7 cellular contexts compared by ENCODE assay signal in genomic region chr1:25998075-25998761, GRCh38.
DNase-seq lines count a peak whose midpoint lies in the region; ATAC-seq and TF ChIP-seq lines count a peak whose summit lies in the region.

No MANE protein-coding gene starts in this region.

- DNase-seq in NCI-H1930 (lab: John Stamatoyannopoulos, UW) (peak; percentile 97 to 99), T-helper 9 cell (peak; percentile 92), astrocyte of the spinal cord (ENCODE audit: low read depth, low spot score) (peak; percentile 100), hypothalamus (lab: John Stamatoyannopoulos, UW) (peak; percentile 58 to 99 (median 94)), retinal pigment epithelial cell (ENCODE audit: low read depth) (peak; percentile 98)

- peak; percentile 97 for TF ChIP-seq CTCF in astrocyte of the spinal cord (IDR thresholded peaks at IDR 0.05; ENCODE audit: low read depth, low read length)
- TF ChIP-seq CTCF in retinal pigment epithelial cell (conservative IDR thresholded peaks at IDR 0.05; ENCODE audit: low read depth, low read length), result peak; percentile 97

- peak; percentile 92 for ATAC-seq in GM18499 (IDR thresholded peaks at IDR 0.05; ENCODE audit: insufficient read depth, unreplicated experiment)
- peak; percentile 90 for ATAC-seq in HG02973 (IDR thresholded peaks at IDR 0.05; ENCODE audit: unreplicated experiment)

- peak overlapping the region; percentile 69 for H3K4me3 ChIP-seq in astrocyte of the spinal cord (ENCODE audit: low read depth, low read length)
- H3K4me3 ChIP-seq in retinal pigment epithelial cell (ENCODE audit: low read length), result peak overlapping the region; percentile 86

- in situ Hi-C loops in astrocyte of the spinal cord (cut with HindIII; ENCODE audit: low sequenced_read_pairs), result no loop called here

Comparison
In these comparisons a context has a peak if more than half of its experiments do, and no peak if none do; other contexts are left out.
1. Peak in every context shown above with its lines: DNase-seq, ATAC-seq and H3K4me3 ChIP-seq.